Comparison of ENCODE assay signal across 8 cellular contexts in genomic region chr3:79497447-79498111, GRCh38.
DNase-seq lines count a peak whose midpoint lies in the region; ATAC-seq, FAIRE-seq and TF ChIP-seq lines count a peak whose summit lies in the region.

No MANE protein-coding gene starts in this region.

- peak; percentile 63 for TF ChIP-seq CTCF in psoas muscle (IDR thresholded peaks at IDR 0.05)
- no peak for TF ChIP-seq CTCF in CD4-positive, alpha-beta T cell (IDR thresholded peaks at IDR 0.05)

- no peaks in the 10 kb centered on the region for H3K4me1 Mint-ChIP-seq in CD4-positive, alpha-beta T cell (ENCODE audit: low read depth)

- WGBS in psoas muscle, 3 donors: 31 to 34% (median 31%) methylated on average over 7 of the region's 7 CpGs

- DNase-seq in NCI-H1105 treated with DMSO at 0.1 percent for 48 hours (lab: John Stamatoyannopoulos, UW) (peak; percentile 18), NCI-H1105 (lab: John Stamatoyannopoulos, UW) (no peak), M059J (ENCODE audit: low read depth) (peak; percentile 11), psoas muscle (no peak), NCI-H1694 treated with DMSO at 0.1 percent for 48 hours (lab: John Stamatoyannopoulos, UW) (no peak)
- DNase-seq in CD4-positive, alpha-beta T cell: no peak

- H3K36me3 ChIP-seq in psoas muscle (ENCODE audit: insufficient read depth in 1 of 2, low read depth in 1 of 2): no peaks in the 10 kb centered on the region

- no peak overlapping the region for H3K27ac ChIP-seq in psoas muscle
- H3K27ac ChIP-seq in CD4-positive, alpha-beta T cell (ENCODE audit: low read depth, low read length): no peak overlapping the region

- H3K9me3 Mint-ChIP-seq in CD4-positive, alpha-beta T cell: peaks cover 5% of the 10 kb centered on the region

- no peak overlapping the region for H3K4me3 Mint-ChIP-seq in CD4-positive, alpha-beta T cell

- H3K9me3 ChIP-seq in psoas muscle: no peaks in the 10 kb centered on the region
- no peaks in the 10 kb centered on the region for H3K9me3 ChIP-seq in CD4-positive, alpha-beta T cell (ENCODE audit: control insufficient read depth, low read length)

- intact Hi-C loops in psoas muscle (cut with DNase I): loop anchor here in 1 of 2 donors (10.0 kb wide), 1 partner anchor 413 kb away; no protein-coding TSS in a partner anchor
- intact Hi-C loops in CD4-positive, alpha-beta T cell (cut with DNase I, micrococcal nuclease): no loop called here

- ATAC-seq in psoas muscle (no peak), HG03025 (IDR thresholded peaks at IDR 0.05; ENCODE audit: low FRiP score, unreplicated experiment) (no peak)
- no peak for ATAC-seq in CD4-positive, alpha-beta T cell (ENCODE audit: poor library complexity)

- H3K4me3 ChIP-seq in psoas muscle: no peak overlapping the region

- H3K27me3 ChIP-seq in psoas muscle (ENCODE audit: insufficient read depth in 3 of 3, low read length in 2 of 3): no peaks in the 10 kb centered on the region
- H3K27me3 ChIP-seq in CD4-positive, alpha-beta T cell (ENCODE audit: control insufficient read depth, insufficient read depth, low read length): no peaks in the 10 kb centered on the region

- POLR2A ChIA-PET in CD4-positive, alpha-beta T cell (lab: Charles Lee): no interaction called here

- H3K27me3 Mint-ChIP-seq in CD4-positive, alpha-beta T cell: no peaks in the 10 kb centered on the region

- no peaks in the 10 kb centered on the region for H3K4me1 ChIP-seq in psoas muscle

- FAIRE-seq in colon (lab: Jason Lieb, UNC): peak; percentile 83

- no peak overlapping the region for H3K27ac Mint-ChIP-seq in CD4-positive, alpha-beta T cell

- H3K36me3 Mint-ChIP-seq in CD4-positive, alpha-beta T cell (ENCODE audit: low read depth): no peaks in the 10 kb centered on the region

- CTCF ChIA-PET in CD4-positive, alpha-beta T cell (lab: Charles Lee): no interaction called here

Comparison
In these comparisons a context has a peak if more than half of its experiments do, and no peak if none do; other contexts are left out.
1. DNase-seq: peak in NCI-H1105 treated with DMSO at 0.1 percent for 48 hours (single experiment) and M059J (single experiment); none in NCI-H1105 (single experiment), psoas muscle (0 of 2), NCI-H1694 treated with DMSO at 0.1 percent for 48 hours (single experiment) and CD4-positive, alpha-beta T cell (0 of 10).